ENCODE assay signal across 27 cellular contexts in genomic region chr4:32215277-32215676, GRCh38.
"Had no signal": no experiment of that assay in that cellular context is flagged by ENCODE, and none has a peak within 500 bp of the region (broad histone marks: within the 10 kb centered on the region; RNA-seq: fewer than 3 reads in every experiment).

No MANE protein-coding gene starts in this region.

- H2AFZ ChIP-seq: hepatocyte had no signal

- H3K9me3 ChIP-seq: esophagus squamous epithelium, mucosa of descending colon, neutrophil, pancreas, right lobe of liver, suprapubic skin, transverse colon, upper lobe of right lung, uterus had no signal

- H3K27me3 ChIP-seq: esophagus squamous epithelium, hepatocyte, neutrophil, pancreas, right lobe of liver, suprapubic skin, transverse colon, upper lobe of right lung, uterus had no signal

- H3K4me3 ChIP-seq: coronary artery, esophagus squamous epithelium, hepatocyte, mucosa of descending colon, pancreas, right lobe of liver, suprapubic skin, transverse colon, upper lobe of right lung, uterus had no signal

- ATAC-seq: effector memory CD8-positive, alpha-beta T cell; left lobe of liver; mucosa of descending colon; naive thymus-derived CD8-positive, alpha-beta T cell; pancreas; stimulated activated naive CD8-positive, alpha-beta T cell treated with anti-CD3 and anti-CD28 coated beads, Interleukin-15, amount 100 ng/mL, for 72 hours; upper lobe of right lung had no signal

- H3K27me3 Mint-ChIP-seq: effector memory CD8-positive, alpha-beta T cell; naive thymus-derived CD8-positive, alpha-beta T cell; stimulated activated naive CD8-positive, alpha-beta T cell treated with anti-CD3 and anti-CD28 coated beads, Interleukin-15, amount 100 ng/mL, for 72 hours had no signal

- H3K4me1 Mint-ChIP-seq: mesothelial cell of epicardium; naive thymus-derived CD8-positive, alpha-beta T cell; nephron progenitor cell; stimulated activated naive CD8-positive, alpha-beta T cell treated with anti-CD3 and anti-CD28 coated beads, Interleukin-15, amount 100 ng/mL, for 72 hours had no signal

- H3K79me2 ChIP-seq: hepatocyte had no signal

- H3K4me3 Mint-ChIP-seq: effector memory CD8-positive, alpha-beta T cell; mesothelial cell of epicardium; naive thymus-derived CD8-positive, alpha-beta T cell; nephron progenitor cell; stimulated activated naive CD8-positive, alpha-beta T cell treated with anti-CD3 and anti-CD28 coated beads, Interleukin-15, amount 100 ng/mL, for 72 hours had no signal

- H3K36me3 Mint-ChIP-seq: mesothelial cell of epicardium; naive thymus-derived CD8-positive, alpha-beta T cell had no signal

- H3K27ac Mint-ChIP-seq: effector memory CD8-positive, alpha-beta T cell; mesothelial cell of epicardium; nephron progenitor cell had no signal

- H3K9me3 Mint-ChIP-seq: mesothelial cell of epicardium, nephron progenitor cell had no signal

- H3K4me2 ChIP-seq: hepatocyte had no signal

- H3K36me3 ChIP-seq: esophagus squamous epithelium, neutrophil, pancreas, right lobe of liver, suprapubic skin, transverse colon, upper lobe of right lung, uterus had no signal

- H3K4me1 ChIP-seq: esophagus squamous epithelium, pancreas, right lobe of liver, suprapubic skin, transverse colon, upper lobe of right lung, uterus had no signal

- DNase-seq: effector memory CD8-positive, alpha-beta T cell; erythroblast; esophagus squamous epithelium; head of caudate nucleus; kidney; mesenchymal stem cell; mucosa of descending colon; naive thymus-derived CD8-positive, alpha-beta T cell; nephron progenitor cell; right lobe of liver; small intestine; stimulated activated CD4-positive, alpha-beta T cell treated with anti-CD3 and anti-CD28 coated beads, Interleukin-12 subunit alpha, Interleukin-12 subunit beta, amount 100 ng/mL, for 4 hours; stimulated activated CD4-positive, alpha-beta T cell treated with anti-CD3 and anti-CD28 coated beads, Interleukin-1b, Interleukin-23, amount 100 ng/mL, for 48 hours; stimulated activated CD4-positive, alpha-beta T cell treated with anti-CD3 and anti-CD28 coated beads, Interleukin-4, amount 100 ng/mL, for 1 hour; stimulated activated CD8-positive, alpha-beta memory T cell treated with anti-CD3 and anti-CD28 coated beads, Interleukin-4, amount 100 ng/mL, for 48 hours; stimulated activated naive CD4-positive, alpha-beta T cell; stimulated activated naive CD8-positive, alpha-beta T cell treated with anti-CD3 and anti-CD28 coated beads, Interleukin-15, amount 100 ng/mL, for 72 hours; transverse colon; upper lobe of right lung; uterus had no signal

- H3K27ac ChIP-seq: coronary artery, esophagus squamous epithelium, hepatocyte, neutrophil, pancreas, right lobe of liver, suprapubic skin, transverse colon, upper lobe of right lung, uterus had no signal
